Comparison of ENCODE assay signal across 7 cellular contexts in genomic region chr9:90005388-90005787, GRCh38.
"Had no signal": no experiment of that assay in that cellular context is flagged by ENCODE, and none has a peak within 500 bp of the region (broad histone marks: within the 10 kb centered on the region; RNA-seq: fewer than 3 reads in every experiment).

No MANE protein-coding gene starts in this region.

- H3K4me3 Mint-ChIP-seq: IgD-negative memory B cell had no signal

- H2AFZ ChIP-seq: GM23248 had no signal

- DNase-seq: GM23248, GOT3, H7 had no signal

- H3K4me1 ChIP-seq: HAP-1 had no signal

- H3K36me3 ChIP-seq: HAP-1 had no signal

- H3K9ac ChIP-seq: GM23248 had no signal

- H3K27ac ChIP-seq: GM23248 had no signal

- H3K9me3 ChIP-seq: HAP-1 had no signal

- H3K36me3 Mint-ChIP-seq: IgD-negative memory B cell had no signal

- ATAC-seq: HCT116 had no signal

- FAIRE-seq: HTR-8/SVneo had no signal

- H3K4me3 ChIP-seq: GM23248, HAP-1 had no signal

- H3K27ac Mint-ChIP-seq: IgD-negative memory B cell had no signal
